In the genomic region with DNA sequence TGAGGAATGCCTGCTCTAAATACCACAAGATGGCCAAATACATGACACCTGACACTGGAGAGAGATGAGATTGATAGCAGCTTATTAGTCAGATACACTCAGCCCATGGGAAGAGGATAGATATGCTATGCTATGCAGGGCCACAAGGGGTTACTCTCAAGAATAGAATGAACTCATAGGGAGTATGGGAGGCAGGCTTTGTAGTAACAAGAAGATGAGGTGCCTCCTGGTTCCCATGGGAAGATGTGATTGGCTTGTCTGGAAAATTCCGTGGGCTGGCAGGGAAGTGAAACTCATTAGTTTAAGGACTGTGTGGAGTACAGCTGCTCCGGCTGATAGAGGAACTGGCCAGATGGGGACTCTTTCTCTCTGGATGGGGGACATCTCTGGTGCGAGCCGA, we compare ENCODE assay signal across 12 cellular contexts. TPM values are rescaled to one million over a fixed set of nuclear protein-coding genes. Genes with fewer than 3 reads are reported as not detected.
DNase-seq lines count a peak whose midpoint lies in the region; ATAC-seq and TF ChIP-seq lines count a peak whose summit lies in the region.
"Had no signal": no experiment of that assay in that cellular context is flagged by ENCODE, and none has a peak within 500 bp of the region (broad histone marks: within the 10 kb centered on the region; RNA-seq: fewer than 3 reads in every experiment).

No MANE protein-coding gene starts in this region.

- intact Hi-C loops in sigmoid colon (cut with DNase I) = no loop called here

- H3K4me3 ChIP-seq in sigmoid colon = no peak overlapping the region
- H3K4me3 ChIP-seq: SJCRH30 had no signal

- H3K27me3 ChIP-seq in sigmoid colon = no peaks in the 10 kb centered on the region
- H3K27me3 ChIP-seq: SJCRH30 had no signal

- no peak for ATAC-seq in GM19397 (IDR thresholded peaks at IDR 0.05; ENCODE audit: unreplicated experiment)
- no peak for ATAC-seq in HG03139 (IDR thresholded peaks at IDR 0.05; ENCODE audit: unreplicated experiment)
- ATAC-seq: left cardiac atrium had no signal

- peaks cover 0 to 11% (median 0%) of the 10 kb centered on the region in 4 donors for H3K36me3 ChIP-seq in sigmoid colon
- H3K36me3 ChIP-seq: SJCRH30 had no signal

- DNase-seq in DMS 273 (lab: John Stamatoyannopoulos, UW; ENCODE audit: unreplicated experiment) (peak; percentile 88), HT1080 (ENCODE audit: low read depth) (peak; percentile 49), SK-MEL-5 (ENCODE audit: low read depth, low spot score) (peak; percentile 32), islet precursor cell (peak; percentile 50), sigmoid colon (no peak)
- no peak for DNase-seq in stimulated activated CD4-positive, alpha-beta T cell treated with anti-CD3 and anti-CD28 coated beads, Interleukin-4, amount 100 ng/mL, for 4 hours
- DNase-seq: activated T-cell treated with anti-CD3 and anti-CD28 coated beads, Interleukin-2, amount 50 U/mL, for 1 hour; GF-D8; left cardiac atrium had no signal

- TF ChIP-seq POLR2A in sigmoid colon (IDR thresholded peaks at IDR 0.05) = no peak

- in situ Hi-C loops in SK-MEL-5 (cut with HindIII; ENCODE audit: low pct_unique_long_range_greater_than_20kb, low sequenced_read_pairs) = no loop called here

- no peaks in the 10 kb centered on the region for H3K9me3 ChIP-seq in sigmoid colon
- H3K9me3 ChIP-seq: SJCRH30 had no signal

- WGBS in sigmoid colon, 2 donors = 70 to 83% methylated on average over 4 of the region's 4 CpGs

- no peak overlapping the region for H3K27ac ChIP-seq in sigmoid colon
- H3K27ac ChIP-seq: SJCRH30 had no signal

- no peak for TF ChIP-seq CTCF in sigmoid colon (IDR thresholded peaks at IDR 0.05)

- H3K4me1 ChIP-seq in sigmoid colon = no peaks in the 10 kb centered on the region
- H3K4me1 ChIP-seq: SJCRH30 had no signal

- no peak for TF ChIP-seq EP300 in sigmoid colon (IDR thresholded peaks at IDR 0.05)

RNA-seq across cellular contexts. Expression of a gene that starts 16.5 kb away (rescaled TPM):
- total RNA-seq in HT1080 (2014; rRNA removed; shearing (Covaris generic)) = 0.10 and 0.13 TPM in 2 replicates
- polyA plus RNA-seq in HT1080 (2015; cell fraction: cytosol; rRNA removed) = 0.72 and 1.3 TPM in 2 replicates
- polyA plus RNA-seq in HT1080 (2015; cell fraction: nucleus; rRNA removed) = 0.23 and 0.49 TPM in 2 replicates
- total RNA-seq in SK-MEL-5 (2014; rRNA removed; shearing (Covaris generic)) = 1.5 TPM in 2 replicates
- polyA plus RNA-seq in SK-MEL-5 (2015; cell fraction: cytosol; rRNA removed) = 0.29 and 0.56 TPM in 2 replicates
- polyA plus RNA-seq in SK-MEL-5 (2015; cell fraction: nucleus; rRNA removed) = 0.83 and 3.1 TPM in 2 replicates
- 1 to 10 TPM; 3.3 to 3.9 (median 3.8) TPM for total RNA-seq in sigmoid colon
- 1 to 10 TPM in 2 of 3 donors, under 1 TPM in 1; 0.69 to 1.2 (median 1.0) TPM for polyA plus RNA-seq in sigmoid colon

RNA-seq across cellular contexts. Expression of a gene that starts 23.3 kb away (rescaled TPM):
- 29.8 and 37.5 TPM in 2 replicates for total RNA-seq in HT1080 (2014; rRNA removed; shearing (Covaris generic))
- 56.5 and 64.1 TPM in 2 replicates for polyA plus RNA-seq in HT1080 (2015; cell fraction: cytosol; rRNA removed)
- polyA plus RNA-seq in HT1080 (2015; cell fraction: nucleus; rRNA removed) = 35.7 and 36.9 TPM in 2 replicates
- 48.6 and 72.3 TPM in 2 replicates for total RNA-seq in SK-MEL-5 (2014; rRNA removed; shearing (Covaris generic))
- 106 and 121 TPM in 2 replicates for polyA plus RNA-seq in SK-MEL-5 (2015; cell fraction: cytosol; rRNA removed)
- polyA plus RNA-seq in SK-MEL-5 (2015; cell fraction: nucleus; rRNA removed) = 65.9 and 70.3 TPM in 2 replicates
- 10 to 100 TPM; 32.1 to 99.9 (median 52.5) TPM for total RNA-seq in sigmoid colon
- 100 to 1,000 TPM in 2 of 3 donors, 10 to 100 TPM in 1; 79.4 to 257 (median 200) TPM for polyA plus RNA-seq in sigmoid colon

RNA-seq across cellular contexts. Expression of a gene that starts 23.8 kb away (rescaled TPM):
- total RNA-seq in HT1080 (2014; rRNA removed; shearing (Covaris generic)) = 0.13 TPM in 1 of 2 replicates, not detected in the other
- polyA plus RNA-seq in HT1080 (2015; cell fraction: cytosol; rRNA removed) = 0.14 and 0.89 TPM in 2 replicates
- not detected in 2 replicates for polyA plus RNA-seq in HT1080 (2015; cell fraction: nucleus; rRNA removed)
- total RNA-seq in SK-MEL-5 (2014; rRNA removed; shearing (Covaris generic)) = 0.29 and 1.3 TPM in 2 replicates
- 0.18 and 0.46 TPM in 2 replicates for polyA plus RNA-seq in SK-MEL-5 (2015; cell fraction: cytosol; rRNA removed)
- polyA plus RNA-seq in SK-MEL-5 (2015; cell fraction: nucleus; rRNA removed) = 0.49 and 0.99 TPM in 2 replicates
- total RNA-seq in sigmoid colon = 1 to 10 TPM in 1 of 4 donors, under 1 TPM in 3; 0.54 to 1.1 (median 0.77) TPM
- 10 to 100 TPM in 1 of 3 donors, 1 to 10 TPM in 2; 1.0 to 10.9 (median 1.2) TPM for polyA plus RNA-seq in sigmoid colon

Comparison
In these comparisons a context has a peak if more than half of its experiments do, and no peak if none do; other contexts are left out.
1. DNase-seq: peak in DMS 273 (single experiment), HT1080 (single experiment), SK-MEL-5 (single experiment) and islet precursor cell (single experiment); none in sigmoid colon (single experiment) and stimulated activated CD4-positive, alpha-beta T cell treated with anti-CD3 and anti-CD28 coated beads, Interleukin-4, amount 100 ng/mL, for 4 hours (0 of 2).